8 cellular contexts compared by ENCODE assay signal in genomic region chr17:43393944-43394482, GRCh38. TPM values are rescaled to one million over a fixed set of nuclear protein-coding genes. Genes with fewer than 3 reads are reported as not detected.
DNase-seq lines count a peak whose midpoint lies in the region; ATAC-seq and TF ChIP-seq lines count a peak whose summit lies in the region.

No MANE protein-coding gene starts in this region.

- whole genome bisulfite sequencing in H9 (ENCODE audit: extremely low coverage, insufficient read length, low lambda C conversion rate), result no CpG with 5 or more reads among the region's 11 CpGs

- H3K9ac ChIP-seq in H9 (ENCODE audit: extremely low read depth, insufficient read length, low read length), result no peak overlapping the region

- H3K4ac ChIP-seq in H9 (ENCODE audit: low read depth, low read length), result no peak overlapping the region

- no peak overlapping the region for H3K4me3 Mint-ChIP-seq in H9

- H3K79me1 ChIP-seq in H9 (ENCODE audit: insufficient read depth, low read depth, low read length, poor library complexity, severe bottlenecking), result no peaks in the 10 kb centered on the region

- H3K4me1 ChIP-seq in H9 (ENCODE audit: insufficient read depth, low read length), result no peaks in the 10 kb centered on the region

- H3K27me3 ChIP-seq in H9 (ENCODE audit: insufficient read depth, low read length), result no peaks in the 10 kb centered on the region

- peaks cover 15 to 16% of the 10 kb centered on the region in 2 experiments for H3K4me1 Mint-ChIP-seq in H9

- H3K23me2 ChIP-seq in H9 (ENCODE audit: insufficient read length, low read depth, low read length, poor library complexity, severe bottlenecking), result peaks cover 13% of the 10 kb centered on the region

- TF ChIP-seq CTCF in H9 (conservative IDR thresholded peaks at IDR 0.05) (peak; percentile 96), choroid plexus epithelial cell (conservative IDR thresholded peaks at IDR 0.05; ENCODE audit: low read depth, low read length) (peak; percentile 91)

- no peaks in the 10 kb centered on the region for H3K79me2 ChIP-seq in H9 (ENCODE audit: insufficient read depth, low read length)

- no peak for ATAC-seq in GM21786 (IDR thresholded peaks at IDR 0.05; ENCODE audit: unreplicated experiment)

- H2BK120ac ChIP-seq in H9 (ENCODE audit: low read depth, low read length, poor library complexity, severe bottlenecking), result no peak overlapping the region

- H3K56ac ChIP-seq in H9 (ENCODE audit: insufficient read length, low read depth, low read length), result no peak overlapping the region

- H4K8ac ChIP-seq in H9 (replicated peaks; ENCODE audit: insufficient read length, low read depth, low read length), result no peak overlapping the region

- no peak overlapping the region for H3K4me2 ChIP-seq in H9 (ENCODE audit: insufficient read depth, insufficient read length, low read length)

- H2BK12ac ChIP-seq in H9 (ENCODE audit: insufficient read length, low read depth, low read length), result no peak overlapping the region

- no peak overlapping the region for H4K5ac ChIP-seq in H9 (ENCODE audit: insufficient read length, low read depth, low read length)

- peak; percentile 87 for DNase-seq in AG08395 (ENCODE audit: low spot score)
- peak; percentile 91 for DNase-seq in H9
- peak; percentile 92 for DNase-seq in NCI-H460 (ENCODE audit: extremely low read depth, low read depth)
- peak; percentile 85 to 94 for DNase-seq in activated CD4-positive, alpha-beta T cell treated with anti-CD3 and anti-CD28 coated beads for 4 hours
- DNase-seq in choroid plexus epithelial cell (ENCODE audit: low read depth), result peak; percentile 90
- peak; percentile 93 for DNase-seq in left kidney (ENCODE audit: low read depth, low spot score)
- DNase-seq in stimulated activated CD4-positive, alpha-beta T cell treated with anti-CD3 and anti-CD28 coated beads, Interleukin-1b, Interleukin-23, amount 100 ng/mL, for 48 hours, result peak; percentile 90

- no peak overlapping the region for H3K23ac ChIP-seq in H9 (ENCODE audit: insufficient read length, low read depth, low read length)

- H2BK20ac ChIP-seq in H9 (ENCODE audit: low read depth, low read length, poor library complexity, severe bottlenecking), result no peak overlapping the region

- no peak overlapping the region for H4K91ac ChIP-seq in H9 (ENCODE audit: insufficient read length, low read depth, low read length)

- peak overlapping the region; percentile 13; the same call in 1 of the 2 replicates for H2BK15ac ChIP-seq in H9 (ENCODE audit: low read depth, low read length)

- no peak overlapping the region for H3K27ac ChIP-seq in H9 (ENCODE audit: insufficient read length, low read depth, low read length)

- H3K36me3 Mint-ChIP-seq in H9 (ENCODE audit: insufficient read depth in 1 of 3, low read depth in 3 of 3), result no peaks in the 10 kb centered on the region

- no peak overlapping the region for H2BK5ac ChIP-seq in H9 (ENCODE audit: insufficient read length, low read length)

- peak overlapping the region; percentile 62; the same call in 1 of the 2 replicates for H3K14ac ChIP-seq in H9 (ENCODE audit: insufficient read depth, low read length)

- no peak overlapping the region for H3K4me3 ChIP-seq in choroid plexus epithelial cell (ENCODE audit: low read depth, low read length)

- H2AK5ac ChIP-seq in H9 (ENCODE audit: insufficient read length, low read length), result no peak overlapping the region

- H4K20me1 ChIP-seq in H9 (ENCODE audit: control insufficient read depth, insufficient read depth, insufficient read length), result no peaks in the 10 kb centered on the region

- no peaks in the 10 kb centered on the region; a peak in 1 of 5 replicates for H3K9me3 Mint-ChIP-seq in H9

- H3K18ac ChIP-seq in H9 (ENCODE audit: insufficient read length, low read depth, low read length), result no peak overlapping the region

- H3K9me3 ChIP-seq in H9 (ENCODE audit: control insufficient read depth, low read depth, low read length), result no peaks in the 10 kb centered on the region

- H3T11ph ChIP-seq in H9 (ENCODE audit: low read length), result no peak overlapping the region

- H2AFZ ChIP-seq in H9 (ENCODE audit: low read length), result peak overlapping the region; percentile 65

- no peaks in the 10 kb centered on the region; the same call in 1 of the 2 replicates for H3K27me3 Mint-ChIP-seq in H9 (ENCODE audit: low read depth)

- peak overlapping the region in 1 of 3 experiments; percentile 86; a peak in 2 of 7 replicates for H3K27ac Mint-ChIP-seq in H9

RNA-seq across cellular contexts. Expression of gene ARL4D, which starts 4.8 kb away (rescaled TPM):
- total RNA-seq in H9 (2021), result 6.2 and 6.4 TPM in 2 replicates
- 84.7 and 89.8 TPM in 2 replicates for total RNA-seq in NCI-H460 (2014; rRNA removed; shearing (Covaris generic))
- polyA plus RNA-seq in NCI-H460 (2014; cell fraction: nucleus; rRNA removed), result 44.5 and 49.5 TPM in 2 replicates

Comparison
In these comparisons a context has a peak if more than half of its experiments do, and no peak if none do; other contexts are left out.
1. RNA of gene ARL4D, which starts 4.8 kb away (total RNA-seq): 84.7 to 89.8 TPM in NCI-H460; 6.2 to 6.4 TPM in H9; every median in the first group is over 10 times any median in the second.
2. Peak in every context shown above with its lines, with median percentiles within 50 percentile points of each other: DNase-seq.